In genomic region chr17:27455569-27455913, GRCh38 we compare ENCODE assay signal across 8 cellular contexts.
A peak's percentile ranks its signal among the peaks of the same experiment; 100 is the strongest.
DNase-seq lines count a peak whose midpoint lies in the region; ATAC-seq and TF ChIP-seq lines count a peak whose summit lies in the region.

No MANE protein-coding gene starts in this region.

- peaks cover 9% of the 10 kb centered on the region for H3K27me3 Mint-ChIP-seq in stimulated activated naive CD8-positive, alpha-beta T cell treated with anti-CD3 and anti-CD28 coated beads, Interleukin-15, Interleukin-2, amounts not matched to agents 100 ng/mL and 50 ng/mL, for 24 hours

- H3K36me3 Mint-ChIP-seq in stimulated activated naive CD8-positive, alpha-beta T cell treated with anti-CD3 and anti-CD28 coated beads, Interleukin-15, Interleukin-2, amounts not matched to agents 100 ng/mL and 50 ng/mL, for 24 hours (ENCODE audit: low read depth): peaks cover 13% of the 10 kb centered on the region

- H3K36me3 ChIP-seq in muscle layer of duodenum (ENCODE audit: control insufficient read depth in 1 of 2, insufficient read depth in 2 of 2, low read length in 2 of 2): no peaks in the 10 kb centered on the region

- no peaks in the 10 kb centered on the region for H3K9me3 Mint-ChIP-seq in stimulated activated naive CD8-positive, alpha-beta T cell treated with anti-CD3 and anti-CD28 coated beads, Interleukin-15, Interleukin-2, amounts not matched to agents 100 ng/mL and 50 ng/mL, for 24 hours

- H3K4me3 ChIP-seq in cardiac fibroblast (replicated peaks in 1 of 2; ENCODE audit: low read depth in 2 of 2, low read length in 2 of 2) (peak overlapping the region; percentile 38 to 80), muscle layer of duodenum (ENCODE audit: low read depth in 1 of 2, low read length in 2 of 2) (peak overlapping the region; percentile 52 to 83)

- ATAC-seq in stimulated activated naive CD8-positive, alpha-beta T cell treated with anti-CD3 and anti-CD28 coated beads, Interleukin-15, Interleukin-2, amounts not matched to agents 100 U/mL and 50 U/mL, for 24 hours: no peak
- no peak for ATAC-seq in HG03469 (IDR thresholded peaks at IDR 0.05; ENCODE audit: unreplicated experiment)

- TF ChIP-seq CTCF in cardiac fibroblast (IDR thresholded peaks at IDR 0.05; ENCODE audit: low read depth, low read length): no peak

- peak overlapping the region; percentile 76 for H3K4me3 Mint-ChIP-seq in stimulated activated naive CD8-positive, alpha-beta T cell treated with anti-CD3 and anti-CD28 coated beads, Interleukin-15, Interleukin-2, amounts not matched to agents 100 ng/mL and 50 ng/mL, for 24 hours

- H3K9me3 ChIP-seq in muscle layer of duodenum (ENCODE audit: control insufficient read depth in 1 of 2, low read length in 2 of 2): no peaks in the 10 kb centered on the region

- H3K27ac ChIP-seq in muscle layer of duodenum (ENCODE audit: low read length): no peak overlapping the region

- H3K27ac Mint-ChIP-seq in stimulated activated naive CD8-positive, alpha-beta T cell treated with anti-CD3 and anti-CD28 coated beads, Interleukin-15, Interleukin-2, amounts not matched to agents 100 ng/mL and 50 ng/mL, for 24 hours: peak overlapping the region; percentile 40

- DNase-seq in stimulated activated naive CD8-positive, alpha-beta T cell treated with anti-CD3 and anti-CD28 coated beads, Interleukin-15, Interleukin-2, amounts not matched to agents 100 U/mL and 50 U/mL, for 24 hours: no peak
- DNase-seq in cardiac fibroblast (ENCODE audit: low read depth in 2 of 2) (no peak), hypothalamus (lab: John Stamatoyannopoulos, UW) (no peak), cerebellar cortex (ENCODE audit: low spot score) (no peak), DMS114 treated with DMSO at 0.1 percent for 48 hours (lab: John Stamatoyannopoulos, UW; ENCODE audit: unreplicated experiment) (no peak)

- peaks cover 44% of the 10 kb centered on the region for H3K4me1 Mint-ChIP-seq in stimulated activated naive CD8-positive, alpha-beta T cell treated with anti-CD3 and anti-CD28 coated beads, Interleukin-15, Interleukin-2, amounts not matched to agents 100 ng/mL and 50 ng/mL, for 24 hours (ENCODE audit: low read depth)

- peaks cover 6 to 20% of the 10 kb centered on the region in 2 donors for H3K4me1 ChIP-seq in muscle layer of duodenum (ENCODE audit: control insufficient read depth in 1 of 2, insufficient read depth in 2 of 2, low read length in 2 of 2)

- no peaks in the 10 kb centered on the region for H3K27me3 ChIP-seq in muscle layer of duodenum (ENCODE audit: low read depth, low read length)
